In the genomic region with DNA sequence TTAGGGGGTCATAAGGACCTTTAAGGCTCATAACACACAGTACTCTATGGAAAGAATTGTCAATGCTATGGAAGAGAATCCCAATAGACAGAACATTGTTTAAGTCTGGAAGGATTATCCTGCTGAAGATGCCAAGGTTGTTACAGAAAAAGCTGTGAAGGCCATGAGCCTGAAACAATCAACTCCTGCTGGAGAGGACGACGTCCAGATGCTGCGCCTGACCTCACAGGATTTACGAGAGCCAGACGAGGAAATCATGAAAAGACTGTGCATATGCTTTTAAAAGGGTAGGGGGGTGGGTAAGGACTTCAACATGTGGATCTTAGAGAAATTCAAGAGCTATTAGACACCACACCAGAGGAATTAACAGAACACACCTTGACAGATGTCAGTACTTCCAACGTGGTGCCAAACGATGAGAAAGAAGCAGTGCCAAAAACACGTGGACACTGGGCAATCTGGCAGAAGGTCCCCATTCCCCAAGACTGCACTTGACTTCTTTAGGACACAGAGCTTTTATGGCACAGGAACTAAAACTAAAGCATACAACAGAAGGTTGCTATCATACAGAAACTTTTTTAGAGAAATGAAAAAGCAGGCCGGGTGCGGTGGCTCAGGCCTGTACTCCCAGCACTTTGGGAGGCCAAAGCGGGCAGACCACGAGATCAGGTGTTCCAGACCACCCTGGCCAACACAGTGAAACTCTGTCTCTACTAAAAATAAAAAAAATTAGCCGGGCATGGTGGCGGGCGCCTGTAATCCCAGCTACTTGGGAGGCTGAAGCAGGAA, we compare ENCODE assay signal across 11 cellular contexts. TPM values are rescaled to one million over a fixed set of nuclear protein-coding genes. Genes with fewer than 3 reads are reported as not detected.
A peak's percentile ranks its signal among the peaks of the same experiment; 100 is the strongest.
DNase-seq lines count a peak whose midpoint lies in the region; ATAC-seq and TF ChIP-seq lines count a peak whose summit lies in the region.
"Had no signal": no experiment of that assay in that cellular context is flagged by ENCODE, and none has a peak within 500 bp of the region (broad histone marks: within the 10 kb centered on the region; RNA-seq: fewer than 3 reads in every experiment).

No MANE protein-coding gene starts in this region.

- no peaks in the 10 kb centered on the region for H3K9me3 ChIP-seq in thoracic aorta
- H3K9me3 ChIP-seq: A549 had no signal

- POLR2A ChIA-PET in WTC11 (lab: Charles Lee), result no interaction called here

- peak overlapping the region; percentile 73 for H3K27ac Mint-ChIP-seq in activated T-cell treated with anti-CD3 and anti-CD28 coated beads, Interleukin-2, amount 50 U/mL, for 24 hours
- H3K27ac Mint-ChIP-seq in WTC11 (peak overlapping the region; percentile 80), memory B cell (peak overlapping the region; percentile 89)
- H3K27ac Mint-ChIP-seq in activated naive CD8-positive, alpha-beta T cell treated with anti-CD3 and anti-CD28 coated beads, Interleukin-2, amount 50 U/mL, for 24 hours, result no peak overlapping the region

- H3K4me1 ChIP-seq in thoracic aorta (ENCODE audit: control insufficient read depth in 1 of 2, low read depth in 2 of 2), result peaks cover 26 to 28% of the 10 kb centered on the region in 2 donors

- H3K27ac ChIP-seq in thoracic aorta, result peak overlapping the region; percentile 30 to 63
- H3K27ac ChIP-seq: A549 had no signal

- H3K27me3 ChIP-seq in thoracic aorta (replicated peaks; ENCODE audit: insufficient read depth), result no peaks in the 10 kb centered on the region

- H3K9me3 Mint-ChIP-seq in activated T-cell treated with anti-CD3 and anti-CD28 coated beads, Interleukin-2, amount 50 U/mL, for 24 hours, result no peaks in the 10 kb centered on the region
- H3K9me3 Mint-ChIP-seq in WTC11 (no peaks in the 10 kb centered on the region), memory B cell (no peaks in the 10 kb centered on the region)
- H3K9me3 Mint-ChIP-seq in activated naive CD8-positive, alpha-beta T cell treated with anti-CD3 and anti-CD28 coated beads, Interleukin-2, amount 50 U/mL, for 24 hours, result no peaks in the 10 kb centered on the region

- peaks cover 66% of the 10 kb centered on the region for H3K4me1 Mint-ChIP-seq in activated T-cell treated with anti-CD3 and anti-CD28 coated beads, Interleukin-2, amount 50 U/mL, for 24 hours (ENCODE audit: low read depth)
- H3K4me1 Mint-ChIP-seq in WTC11 (peaks cover 37% of the 10 kb centered on the region), memory B cell (peaks cover 51% of the 10 kb centered on the region)
- H3K4me1 Mint-ChIP-seq in activated naive CD8-positive, alpha-beta T cell treated with anti-CD3 and anti-CD28 coated beads, Interleukin-2, amount 50 U/mL, for 24 hours, result peaks cover 48% of the 10 kb centered on the region

- H3K4me3 Mint-ChIP-seq in activated T-cell treated with anti-CD3 and anti-CD28 coated beads, Interleukin-2, amount 50 U/mL, for 24 hours, result no peak overlapping the region
- H3K4me3 Mint-ChIP-seq in WTC11 (no peak overlapping the region), memory B cell (no peak overlapping the region)
- no peak overlapping the region for H3K4me3 Mint-ChIP-seq in activated naive CD8-positive, alpha-beta T cell treated with anti-CD3 and anti-CD28 coated beads, Interleukin-2, amount 50 U/mL, for 24 hours

- DNase-seq in activated T-cell treated with anti-CD3 and anti-CD28 coated beads, Interleukin-2, amount 50 U/mL, for 24 hours, result no peak
- no peak for DNase-seq in activated T-cell treated with anti-CD3 and anti-CD28 coated beads, Interleukin-2, amount 50 U/mL, for 48 hours
- DNase-seq in WTC11 (ENCODE audit: low spot score) (no peak), memory B cell (ENCODE audit: low spot score in 2 of 2) (no peak), thoracic aorta (ENCODE audit: low spot score) (no peak), AG20443 (ENCODE audit: low spot score) (no peak), DMS153 treated with DMSO at 0.1 percent for 48 hours (lab: John Stamatoyannopoulos, UW; ENCODE audit: unreplicated experiment) (no peak)
- no peak for DNase-seq in activated naive CD8-positive, alpha-beta T cell treated with anti-CD3 and anti-CD28 coated beads, Interleukin-2, amount 50 U/mL, for 24 hours
- DNase-seq: Kasumi-1, SHP77 treated with DMSO at 0.1 percent for 48 hours had no signal

- H3K36me3 Mint-ChIP-seq in activated T-cell treated with anti-CD3 and anti-CD28 coated beads, Interleukin-2, amount 50 U/mL, for 24 hours (ENCODE audit: low read depth), result peaks cover 59% of the 10 kb centered on the region
- H3K36me3 Mint-ChIP-seq in WTC11, result peaks cover 4% of the 10 kb centered on the region
- H3K36me3 Mint-ChIP-seq in memory B cell, result peaks cover 12% of the 10 kb centered on the region
- H3K36me3 Mint-ChIP-seq in activated naive CD8-positive, alpha-beta T cell treated with anti-CD3 and anti-CD28 coated beads, Interleukin-2, amount 50 U/mL, for 24 hours (ENCODE audit: low read depth), result peaks cover 16% of the 10 kb centered on the region

- no peaks in the 10 kb centered on the region for H3K36me3 ChIP-seq in thoracic aorta

- TF ChIP-seq CTCF in WTC11 (IDR thresholded peaks at IDR 0.05), result no peak
- no peak for TF ChIP-seq CTCF in thoracic aorta (IDR thresholded peaks at IDR 0.05)

- CTCF ChIA-PET in WTC11 (lab: Charles Lee), result interaction anchor here (0.7 to 1.5 kb wide), 3 partner anchors 20 to 202 kb away, joined by 3 to 5 read pairs (median 3); a partner anchor contains a TSS

- H3K4me3 ChIP-seq in thoracic aorta, result no peak overlapping the region
- H3K4me3 ChIP-seq: A549 had no signal

- ATAC-seq in WTC11 (no peak), memory B cell (ENCODE audit: low read depth) (peak; percentile 71), thoracic aorta (ENCODE audit: insufficient number of reproducible peaks, low FRiP score, low read depth) (no peak)
- ATAC-seq in activated naive CD8-positive, alpha-beta T cell treated with anti-CD3 and anti-CD28 coated beads, Interleukin-2, amount 50 U/mL, for 24 hours, result no peak
- ATAC-seq: A549 had no signal

- no peaks in the 10 kb centered on the region for H3K27me3 Mint-ChIP-seq in activated T-cell treated with anti-CD3 and anti-CD28 coated beads, Interleukin-2, amount 50 U/mL, for 24 hours
- no peaks in the 10 kb centered on the region for H3K27me3 Mint-ChIP-seq in WTC11 (ENCODE audit: low read depth)
- H3K27me3 Mint-ChIP-seq in memory B cell, result no peaks in the 10 kb centered on the region
- no peaks in the 10 kb centered on the region for H3K27me3 Mint-ChIP-seq in activated naive CD8-positive, alpha-beta T cell treated with anti-CD3 and anti-CD28 coated beads, Interleukin-2, amount 50 U/mL, for 24 hours

TF ChIP-seq in WTC11, 78 proteins besides CTCF, POLR2A, EP300 and RAD21 (continues in another document):
- TF ChIP-seq, protein P1, sequence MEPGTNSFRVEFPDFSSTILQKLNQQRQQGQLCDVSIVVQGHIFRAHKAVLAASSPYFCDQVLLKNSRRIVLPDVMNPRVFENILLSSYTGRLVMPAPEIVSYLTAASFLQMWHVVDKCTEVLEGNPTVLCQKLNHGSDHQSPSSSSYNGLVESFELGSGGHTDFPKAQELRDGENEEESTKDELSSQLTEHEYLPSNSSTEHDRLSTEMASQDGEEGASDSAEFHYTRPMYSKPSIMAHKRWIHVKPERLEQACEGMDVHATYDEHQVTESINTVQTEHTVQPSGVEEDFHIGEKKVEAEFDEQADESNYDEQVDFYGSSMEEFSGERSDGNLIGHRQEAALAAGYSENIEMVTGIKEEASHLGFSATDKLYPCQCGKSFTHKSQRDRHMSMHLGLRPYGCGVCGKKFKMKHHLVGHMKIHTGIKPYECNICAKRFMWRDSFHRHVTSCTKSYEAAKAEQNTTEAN (CRISPR knock-in tag; IDR thresholded peaks at IDR 0.05), result no peak
- no peak for TF ChIP-seq GTF2I (CRISPR knock-in tag; conservative IDR thresholded peaks at IDR 0.05)
- TF ChIP-seq KAT7 (CRISPR knock-in tag; IDR thresholded peaks at IDR 0.05; ENCODE audit: borderline replicate concordance), result no peak
- TF ChIP-seq, protein P2, sequence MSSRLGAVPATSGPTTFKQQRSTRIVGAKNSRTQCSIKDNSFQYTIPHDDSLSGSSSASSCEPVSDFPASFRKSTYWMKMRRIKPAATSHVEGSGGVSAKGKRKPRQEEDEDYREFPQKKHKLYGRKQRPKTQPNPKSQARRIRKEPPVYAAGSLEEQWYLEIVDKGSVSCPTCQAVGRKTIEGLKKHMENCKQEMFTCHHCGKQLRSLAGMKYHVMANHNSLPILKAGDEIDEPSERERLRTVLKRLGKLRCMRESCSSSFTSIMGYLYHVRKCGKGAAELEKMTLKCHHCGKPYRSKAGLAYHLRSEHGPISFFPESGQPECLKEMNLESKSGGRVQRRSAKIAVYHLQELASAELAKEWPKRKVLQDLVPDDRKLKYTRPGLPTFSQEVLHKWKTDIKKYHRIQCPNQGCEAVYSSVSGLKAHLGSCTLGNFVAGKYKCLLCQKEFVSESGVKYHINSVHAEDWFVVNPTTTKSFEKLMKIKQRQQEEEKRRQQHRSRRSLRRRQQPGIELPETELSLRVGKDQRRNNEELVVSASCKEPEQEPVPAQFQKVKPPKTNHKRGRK (CRISPR knock-in tag; IDR thresholded peaks at IDR 0.05; ENCODE audit: borderline replicate concordance), result no peak
- no peak for TF ChIP-seq TEAD4 (CRISPR knock-in tag; IDR thresholded peaks at IDR 0.05)
- no peak for TF ChIP-seq FOXK1 (CRISPR knock-in tag; IDR thresholded peaks at IDR 0.05)
- TF ChIP-seq MXD4 (CRISPR knock-in tag; IDR thresholded peaks at IDR 0.05; ENCODE audit: borderline replicate concordance), result no peak
- TF ChIP-seq, protein P3, sequence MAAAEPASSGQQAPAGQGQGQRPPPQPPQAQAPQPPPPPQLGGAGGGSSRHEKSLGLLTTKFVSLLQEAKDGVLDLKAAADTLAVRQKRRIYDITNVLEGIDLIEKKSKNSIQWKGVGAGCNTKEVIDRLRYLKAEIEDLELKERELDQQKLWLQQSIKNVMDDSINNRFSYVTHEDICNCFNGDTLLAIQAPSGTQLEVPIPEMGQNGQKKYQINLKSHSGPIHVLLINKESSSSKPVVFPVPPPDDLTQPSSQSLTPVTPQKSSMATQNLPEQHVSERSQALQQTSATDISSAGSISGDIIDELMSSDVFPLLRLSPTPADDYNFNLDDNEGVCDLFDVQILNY (CRISPR knock-in tag; IDR thresholded peaks at IDR 0.05), result no peak
- no peak for TF ChIP-seq HMGA2 (CRISPR knock-in tag; IDR thresholded peaks at IDR 0.05)
- TF ChIP-seq, protein P4, sequence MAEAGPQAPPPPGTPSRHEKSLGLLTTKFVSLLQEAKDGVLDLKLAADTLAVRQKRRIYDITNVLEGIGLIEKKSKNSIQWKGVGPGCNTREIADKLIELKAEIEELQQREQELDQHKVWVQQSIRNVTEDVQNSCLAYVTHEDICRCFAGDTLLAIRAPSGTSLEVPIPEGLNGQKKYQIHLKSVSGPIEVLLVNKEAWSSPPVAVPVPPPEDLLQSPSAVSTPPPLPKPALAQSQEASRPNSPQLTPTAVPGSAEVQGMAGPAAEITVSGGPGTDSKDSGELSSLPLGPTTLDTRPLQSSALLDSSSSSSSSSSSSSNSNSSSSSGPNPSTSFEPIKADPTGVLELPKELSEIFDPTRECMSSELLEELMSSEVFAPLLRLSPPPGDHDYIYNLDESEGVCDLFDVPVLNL (CRISPR knock-in tag; IDR thresholded peaks at IDR 0.05; ENCODE audit: borderline replicate concordance, low read depth), result no peak

RNA-seq across cellular contexts. Expression of a gene that starts 43.2 kb away (rescaled TPM):
- total RNA-seq in WTC11 (2021), result 339 to 383 TPM (median 360 TPM) in 3 replicates
- total RNA-seq in thoracic aorta, result 100 to 1,000 TPM; 169 to 200 TPM
